In genomic region chr11:8649361-8649760, GRCh38 we compare ENCODE assay signal across 20 cellular contexts. TPM values are rescaled to one million over a fixed set of nuclear protein-coding genes. Genes with fewer than 3 reads are reported as not detected.
DNase-seq lines count a peak whose midpoint lies in the region; ATAC-seq and TF ChIP-seq lines count a peak whose summit lies in the region.
"Had no signal": no experiment of that assay in that cellular context is flagged by ENCODE, and none has a peak within 500 bp of the region (broad histone marks: within the 10 kb centered on the region; RNA-seq: fewer than 3 reads in every experiment).

No MANE protein-coding gene starts in this region.

- no peak overlapping the region for H3K4me3 Mint-ChIP-seq in activated CD4-positive, alpha-beta T cell treated with anti-CD3 and anti-CD28 coated beads, Interleukin-2, amount 10 ng/mL, durations not matched to agents 7 days and 5 days
- H3K4me3 Mint-ChIP-seq: activated naive CD8-positive, alpha-beta T cell treated with anti-CD3 and anti-CD28 coated beads, Interleukin-2, amount 10 ng/mL, durations not matched to agents 7 days and 5 days; activated T-cell treated with anti-CD3 and anti-CD28 coated beads, Interleukin-2, amount 50 U/mL, for 4 hours; CD8-positive, alpha-beta memory T cell; memory B cell; stimulated activated memory B cell treated with anti-CD40 and anti-IgM and Interleukin-4, amounts not matched to agents 10 μg/mL and 1 μg/mL and 100 μg/mL, for 72 hours had no signal

- H3K4me3 ChIP-seq in fibroblast of villous mesenchyme (ENCODE audit: low read depth, low read length): no peak overlapping the region
- H3K4me3 ChIP-seq: coronary artery, upper lobe of left lung had no signal

- peaks cover 11% of the 10 kb centered on the region for H3K4me1 Mint-ChIP-seq in activated CD4-positive, alpha-beta T cell treated with anti-CD3 and anti-CD28 coated beads, Interleukin-2, amount 10 ng/mL, durations not matched to agents 7 days and 5 days
- H3K4me1 Mint-ChIP-seq: CD8-positive, alpha-beta memory T cell; memory B cell; stimulated activated memory B cell treated with anti-CD40 and anti-IgM and Interleukin-4, amounts not matched to agents 10 μg/mL and 1 μg/mL and 100 μg/mL, for 72 hours had no signal

- intact Hi-C loops in left cardiac atrium (cut with DNase I): no loop called here

- no peak for TF ChIP-seq CTCF in fibroblast of villous mesenchyme (IDR thresholded peaks at IDR 0.05; ENCODE audit: insufficient read depth, low read depth, low read length)

- H3K9me3 Mint-ChIP-seq in activated CD4-positive, alpha-beta T cell treated with anti-CD3 and anti-CD28 coated beads, Interleukin-2, amount 10 ng/mL, durations not matched to agents 7 days and 5 days: no peaks in the 10 kb centered on the region
- H3K9me3 Mint-ChIP-seq: activated naive CD8-positive, alpha-beta T cell treated with anti-CD3 and anti-CD28 coated beads, Interleukin-2, amount 10 ng/mL, durations not matched to agents 7 days and 5 days; activated T-cell treated with anti-CD3 and anti-CD28 coated beads, Interleukin-2, amount 50 U/mL, for 4 hours; CD8-positive, alpha-beta memory T cell; memory B cell; stimulated activated memory B cell treated with anti-CD40 and anti-IgM and Interleukin-4, amounts not matched to agents 10 μg/mL and 1 μg/mL and 100 μg/mL, for 72 hours had no signal

- no peaks in the 10 kb centered on the region for H3K27me3 Mint-ChIP-seq in activated CD4-positive, alpha-beta T cell treated with anti-CD3 and anti-CD28 coated beads, Interleukin-2, amount 10 ng/mL, durations not matched to agents 7 days and 5 days
- H3K27me3 Mint-ChIP-seq: activated naive CD8-positive, alpha-beta T cell treated with anti-CD3 and anti-CD28 coated beads, Interleukin-2, amount 10 ng/mL, durations not matched to agents 7 days and 5 days; CD8-positive, alpha-beta memory T cell; memory B cell; stimulated activated memory B cell treated with anti-CD40 and anti-IgM and Interleukin-4, amounts not matched to agents 10 μg/mL and 1 μg/mL and 100 μg/mL, for 72 hours had no signal

- POLR2A ChIA-PET in activated CD4-positive, alpha-beta T cell treated with anti-CD3 and anti-CD28 coated beads, Interleukin-2, amount 10 ng/mL, durations not matched to agents 7 days and 5 days (lab: Charles Lee): no interaction called here

- peak; percentile 78 for DNase-seq in A172 (ENCODE audit: low spot score)
- peak; percentile 82 for DNase-seq in HT1080 (ENCODE audit: low read depth)
- peak; percentile 10 for DNase-seq in amniotic stem cell (lab: John Stamatoyannopoulos, UW)
- DNase-seq in fibroblast of villous mesenchyme (ENCODE audit: low read depth): peak; percentile 16
- no peak for DNase-seq in left cardiac atrium
- DNase-seq in activated CD4-positive, alpha-beta T cell treated with anti-CD3 and anti-CD28 coated beads, Interleukin-2, amount 10 ng/mL, durations not matched to agents 7 days and 5 days: no peak
- DNase-seq in dedifferentiated amniotic fluid mesenchymal stem cell (ENCODE audit: extremely low spot score): no peak
- DNase-seq: 8988T; activated naive CD8-positive, alpha-beta T cell treated with anti-CD3 and anti-CD28 coated beads, Interleukin-2, amount 10 ng/mL, durations not matched to agents 7 days and 5 days; activated T-cell treated with anti-CD3 and anti-CD28 coated beads, Interleukin-2, amount 50 U/mL, for 4 hours; CD8-positive, alpha-beta memory T cell; GDM1; NCI-H748 treated with DMSO at 0.1 percent for 48 hours; T-helper 2 cell; upper lobe of left lung had no signal

- H3K27ac Mint-ChIP-seq in activated CD4-positive, alpha-beta T cell treated with anti-CD3 and anti-CD28 coated beads, Interleukin-2, amount 10 ng/mL, durations not matched to agents 7 days and 5 days: no peak overlapping the region
- H3K27ac Mint-ChIP-seq: CD8-positive, alpha-beta memory T cell; memory B cell; stimulated activated memory B cell treated with anti-CD40 and anti-IgM and Interleukin-4, amounts not matched to agents 10 μg/mL and 1 μg/mL and 100 μg/mL, for 72 hours had no signal

- ATAC-seq in left cardiac atrium (no peak), GM19463 (IDR thresholded peaks at IDR 0.05; ENCODE audit: unreplicated experiment) (no peak)
- ATAC-seq: activated T-cell treated with anti-CD3 and anti-CD28 coated beads, Interleukin-2, amount 50 U/mL, for 4 hours; sciatic nerve; stimulated activated memory B cell treated with anti-CD40 and anti-IgM and Interleukin-4, amounts not matched to agents 10 μg/mL and 1 μg/mL and 100 μg/mL, for 72 hours had no signal

- CTCF ChIA-PET in activated CD4-positive, alpha-beta T cell treated with anti-CD3 and anti-CD28 coated beads, Interleukin-2, amount 10 ng/mL, durations not matched to agents 7 days and 5 days (lab: Charles Lee): interaction anchor here (1.6 kb wide), 1 partner anchor 12 kb away, joined by 3 read pairs; no protein-coding TSS in a partner anchor

- H3K36me3 Mint-ChIP-seq in activated CD4-positive, alpha-beta T cell treated with anti-CD3 and anti-CD28 coated beads, Interleukin-2, amount 10 ng/mL, durations not matched to agents 7 days and 5 days (ENCODE audit: low read depth): peaks cover 16% of the 10 kb centered on the region

RNA-seq across cellular contexts. Expression of gene TRIM66, which starts 33.1 kb away (rescaled TPM):
- total RNA-seq in A172 (2014; rRNA removed; shearing (Covaris generic)): 1.4 and 1.8 TPM in 2 replicates
- total RNA-seq in HT1080 (2014; rRNA removed; shearing (Covaris generic)): 5.2 and 6.7 TPM in 2 replicates
- 1.8 and 2.6 TPM in 2 replicates for polyA plus RNA-seq in HT1080 (2015; cell fraction: cytosol; rRNA removed)
- polyA plus RNA-seq in HT1080 (2015; cell fraction: nucleus; rRNA removed): 19.6 and 22.1 TPM in 2 replicates
- 4.3 and 6.4 TPM in 2 replicates for total RNA-seq in fibroblast of villous mesenchyme
- 1 to 10 TPM; 2.3 to 3.2 TPM for total RNA-seq in left cardiac atrium
- 10 to 100 TPM; 18.5 to 22.8 TPM for total RNA-seq in activated CD4-positive, alpha-beta T cell treated with anti-CD3 and anti-CD28 coated beads, Interleukin-2, amount 10 ng/mL, durations not matched to agents 7 days and 5 days

RNA-seq across cellular contexts. Expression of gene RPL27A, which starts 33.2 kb away (rescaled TPM):
- 724 and 1,393 TPM in 2 replicates for total RNA-seq in A172 (2014; rRNA removed; shearing (Covaris generic))
- total RNA-seq in HT1080 (2014; rRNA removed; shearing (Covaris generic)): 1,305 and 1,663 TPM in 2 replicates
- polyA plus RNA-seq in HT1080 (2015; cell fraction: cytosol; rRNA removed): 1,921 and 2,112 TPM in 2 replicates
- 540 and 577 TPM in 2 replicates for polyA plus RNA-seq in HT1080 (2015; cell fraction: nucleus; rRNA removed)
- total RNA-seq in fibroblast of villous mesenchyme (673 and 687 TPM in 2 replicates), left cardiac atrium (100 to 1,000 TPM; 577 to 727 TPM)
- 100 to 1,000 TPM; 737 to 869 TPM for total RNA-seq in activated CD4-positive, alpha-beta T cell treated with anti-CD3 and anti-CD28 coated beads, Interleukin-2, amount 10 ng/mL, durations not matched to agents 7 days and 5 days

RNA-seq across cellular contexts. Expression of gene STK33, which starts 55.3 kb away (rescaled TPM):
- 17.2 and 31.3 TPM in 2 replicates for total RNA-seq in A172 (2014; rRNA removed; shearing (Covaris generic))
- 8.6 and 11.6 TPM in 2 replicates for total RNA-seq in HT1080 (2014; rRNA removed; shearing (Covaris generic))
- 7.6 and 15.0 TPM in 2 replicates for polyA plus RNA-seq in HT1080 (2015; cell fraction: cytosol; rRNA removed)
- 17.6 and 20.6 TPM in 2 replicates for polyA plus RNA-seq in HT1080 (2015; cell fraction: nucleus; rRNA removed)
- total RNA-seq in fibroblast of villous mesenchyme: 2.9 and 5.6 TPM in 2 replicates
- 10 to 100 TPM; 15.6 to 23.1 TPM for total RNA-seq in left cardiac atrium
- total RNA-seq in activated CD4-positive, alpha-beta T cell treated with anti-CD3 and anti-CD28 coated beads, Interleukin-2, amount 10 ng/mL, durations not matched to agents 7 days and 5 days: 1 to 10 TPM in 1 of 2 experiments, under 1 TPM in 1; 0.79 to 1.1 TPM

Comparison
In these comparisons a context has a peak if more than half of its experiments do, and no peak if none do; other contexts are left out.
1. DNase-seq: peak in A172 (single experiment), HT1080 (single experiment), amniotic stem cell (single experiment) and fibroblast of villous mesenchyme (single experiment); none in left cardiac atrium (single experiment), activated CD4-positive, alpha-beta T cell treated with anti-CD3 and anti-CD28 coated beads, Interleukin-2, amount 10 ng/mL, durations not matched to agents 7 days and 5 days (single experiment) and dedifferentiated amniotic fluid mesenchymal stem cell (single experiment).